ENCODE assay signal across 8 cellular contexts in genomic region chr11:68039526-68040086, GRCh38. TPM values are rescaled to one million over a fixed set of nuclear protein-coding genes. Genes with fewer than 3 reads are reported as not detected.
DNase-seq lines count a peak whose midpoint lies in the region; ATAC-seq and TF ChIP-seq lines count a peak whose summit lies in the region.

No MANE protein-coding gene starts in this region.

- H3K4me3 ChIP-seq in CD8-positive, alpha-beta memory T cell (ENCODE audit: low read length), result peak overlapping the region; percentile 71
- peak overlapping the region; percentile 87 to 100 for H3K4me3 ChIP-seq in neutrophil (ENCODE audit: low read depth in 1 of 2, low read length in 1 of 2)

- H3K27ac ChIP-seq in CD8-positive, alpha-beta memory T cell (ENCODE audit: low read depth, low read length), result peak overlapping the region; percentile 92
- H3K27ac ChIP-seq in neutrophil, result peak overlapping the region; percentile 99

- no peaks in the 10 kb centered on the region for H3K9me3 Mint-ChIP-seq in CD8-positive, alpha-beta memory T cell
- no peaks in the 10 kb centered on the region for H3K9me3 Mint-ChIP-seq in IgD-negative memory B cell

- H3K36me3 Mint-ChIP-seq in CD8-positive, alpha-beta memory T cell, result peaks cover 0 to 27% (median 0%) of the 10 kb centered on the region in 3 donors
- H3K36me3 Mint-ChIP-seq in IgD-negative memory B cell, result no peaks in the 10 kb centered on the region

- POLR2A ChIA-PET in CD8-positive, alpha-beta memory T cell (lab: Charles Lee), result interaction anchor here (1.0 to 2.5 kb wide), 4 partner anchors 9 to 801 kb away, joined by 3 to 7 read pairs (median 4); partner anchors contain the start of genes NDUFS8 and UNC93B1

- H3K27me3 ChIP-seq in CD8-positive, alpha-beta memory T cell (ENCODE audit: insufficient read depth, low read length, poor library complexity, severe bottlenecking), result no peaks in the 10 kb centered on the region
- no peaks in the 10 kb centered on the region for H3K27me3 ChIP-seq in neutrophil

- peak in 1 of 5 donors; percentile 50 for DNase-seq in CD8-positive, alpha-beta memory T cell
- DNase-seq in dermis blood vessel endothelial cell, result peak; percentile 41

- H3K9me3 ChIP-seq in CD8-positive, alpha-beta memory T cell (ENCODE audit: low read length), result no peaks in the 10 kb centered on the region
- H3K9me3 ChIP-seq in neutrophil, result no peaks in the 10 kb centered on the region

- peaks cover 47% of the 10 kb centered on the region for H3K4me1 ChIP-seq in CD8-positive, alpha-beta memory T cell (ENCODE audit: insufficient read depth, low read length)
- H3K4me1 ChIP-seq in neutrophil (ENCODE audit: control insufficient read depth in 1 of 2, insufficient read depth in 1 of 2, low read depth in 1 of 2, low read length in 1 of 2), result peaks cover 59 to 64% of the 10 kb centered on the region in 2 experiments

- H3K4me3 Mint-ChIP-seq in CD8-positive, alpha-beta memory T cell, result peak overlapping the region; percentile 88 to 98 (median 92)
- peak overlapping the region; percentile 87 to 98 (median 96) for H3K4me3 Mint-ChIP-seq in IgD-negative memory B cell

- no peaks in the 10 kb centered on the region for H3K27me3 Mint-ChIP-seq in CD8-positive, alpha-beta memory T cell
- H3K27me3 Mint-ChIP-seq in IgD-negative memory B cell, result no peaks in the 10 kb centered on the region

- peaks cover 21 to 40% (median 25%) of the 10 kb centered on the region in 3 donors for H3K4me1 Mint-ChIP-seq in CD8-positive, alpha-beta memory T cell
- peaks cover 5 to 11% (median 11%) of the 10 kb centered on the region in 3 donors for H3K4me1 Mint-ChIP-seq in IgD-negative memory B cell

- no peaks in the 10 kb centered on the region for H3K36me3 ChIP-seq in CD8-positive, alpha-beta memory T cell (ENCODE audit: insufficient read depth, low read length)
- H3K36me3 ChIP-seq in neutrophil, result peaks cover 41% of the 10 kb centered on the region

- TF ChIP-seq CTCF in neutrophil (IDR thresholded peaks at IDR 0.05), result no peak

- peak overlapping the region; percentile 90 to 98 (median 95) for H3K27ac Mint-ChIP-seq in CD8-positive, alpha-beta memory T cell
- H3K27ac Mint-ChIP-seq in IgD-negative memory B cell, result peak overlapping the region; percentile 90 to 98 (median 91)

- ATAC-seq in GM21717 (IDR thresholded peaks at IDR 0.05; ENCODE audit: unreplicated experiment) (no peak), HG03159 (IDR thresholded peaks at IDR 0.05; ENCODE audit: unreplicated experiment) (no peak), HG02840 (IDR thresholded peaks at IDR 0.05; ENCODE audit: low FRiP score, unreplicated experiment) (no peak), GM21528 (IDR thresholded peaks at IDR 0.05; ENCODE audit: low FRiP score, unreplicated experiment) (no peak)

- CTCF ChIA-PET in CD8-positive, alpha-beta memory T cell (lab: Charles Lee), result no interaction called here

RNA-seq across cellular contexts. Expression of gene TCIRG1, which starts 0.8 kb away (rescaled TPM):
- total RNA-seq in CD8-positive, alpha-beta memory T cell, result 100 to 1,000 TPM; 108 to 126 TPM
- 48.1 TPM for polyA plus RNA-seq in CD8-positive, alpha-beta memory T cell
- 46.0 TPM for polyA plus RNA-seq in IgD-negative memory B cell
- total RNA-seq in dermis blood vessel endothelial cell, result 81.3 and 110 TPM in 2 replicates

RNA-seq across cellular contexts. Expression of gene NDUFS8, which starts 9.1 kb away (rescaled TPM):
- total RNA-seq in CD8-positive, alpha-beta memory T cell, result 100 to 1,000 TPM; 132 to 140 TPM
- 170 TPM for polyA plus RNA-seq in CD8-positive, alpha-beta memory T cell
- 146 TPM for polyA plus RNA-seq in IgD-negative memory B cell
- 104 and 109 TPM in 2 replicates for total RNA-seq in dermis blood vessel endothelial cell

RNA-seq across cellular contexts. Expression of gene ALDH3B1, which starts 29.5 kb away (rescaled TPM):
- under 1 TPM; 0.20 to 0.33 TPM for total RNA-seq in CD8-positive, alpha-beta memory T cell
- 0.12 TPM for polyA plus RNA-seq in CD8-positive, alpha-beta memory T cell
- 0.36 TPM for polyA plus RNA-seq in IgD-negative memory B cell
- total RNA-seq in dermis blood vessel endothelial cell, result 0.65 and 0.68 TPM in 2 replicates

RNA-seq across cellular contexts. Expression of gene UNC93B1, which starts 35.7 kb away (rescaled TPM):
- total RNA-seq in CD8-positive, alpha-beta memory T cell, result 10 to 100 TPM in 1 of 2 experiments, 1 to 10 TPM in 1; 9.8 to 11.1 TPM
- polyA plus RNA-seq in CD8-positive, alpha-beta memory T cell, result 26.5 TPM
- 140 TPM for polyA plus RNA-seq in IgD-negative memory B cell
- 21.1 and 23.3 TPM in 2 replicates for total RNA-seq in dermis blood vessel endothelial cell
